ENCODE assay signal across 9 cellular contexts in the genomic region with DNA sequence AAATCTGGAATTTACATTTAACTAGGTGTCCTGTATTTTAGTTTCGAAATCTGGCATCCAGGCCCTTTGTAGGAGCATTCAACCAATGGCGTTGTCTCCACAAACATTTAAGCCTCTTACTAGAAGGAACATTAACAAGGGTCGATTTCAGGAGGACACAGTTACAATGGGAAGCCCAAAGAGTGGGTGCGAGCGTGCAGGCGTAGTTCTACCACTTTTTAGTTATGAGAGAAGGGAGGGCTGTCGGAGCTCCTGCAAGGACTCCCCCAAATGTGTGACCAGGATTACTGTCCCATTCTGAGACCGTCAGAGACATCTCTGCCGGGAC. TPM values are rescaled to one million over a fixed set of nuclear protein-coding genes. Genes with fewer than 3 reads are reported as not detected.
DNase-seq lines count a peak whose midpoint lies in the region; ATAC-seq, FAIRE-seq and TF ChIP-seq lines count a peak whose summit lies in the region.
"Had no signal": no experiment of that assay in that cellular context is flagged by ENCODE, and none has a peak within 500 bp of the region (broad histone marks: within the 10 kb centered on the region; RNA-seq: fewer than 3 reads in every experiment).

No MANE protein-coding gene starts in this region.

- peak; percentile 13 for ATAC-seq in HG02943 (IDR thresholded peaks at IDR 0.05; ENCODE audit: low read depth, unreplicated experiment)

- no peak for FAIRE-seq in kidney (lab: Jason Lieb, UNC)

- no peaks in the 10 kb centered on the region for H3K27me3 ChIP-seq in adrenal gland

- DNase-seq in adrenal gland (no peak), kidney (no peak), retina (no peak), NCI-H345 treated with DMSO at 0.1 percent for 48 hours (lab: John Stamatoyannopoulos, UW; ENCODE audit: unreplicated experiment) (no peak), HEK293T (ENCODE audit: extremely low spot score) (no peak)

- no peaks in the 10 kb centered on the region for H3K9me3 ChIP-seq in adrenal gland (replicated peaks in 1 of 3)
- no peaks in the 10 kb centered on the region for H3K9me3 ChIP-seq in kidney (ENCODE audit: control insufficient read depth in 1 of 2, low read length in 2 of 2)

- TF ChIP-seq CTCF in adrenal gland (IDR thresholded peaks at IDR 0.05): no peak
- no peak for TF ChIP-seq CTCF in kidney (IDR thresholded peaks at IDR 0.05; ENCODE audit: borderline replicate concordance, extremely low read depth, insufficient read depth)

- POLR2A ChIA-PET in HEK293T (lab: Yijun Ruan, JAX): interaction anchor here (0.5 to 3.4 kb wide), 4 partner anchors 9 to 29 kb away, joined by 3 to 45 read pairs (median 6); partner anchors contain the start of gene DAD1

- peak overlapping the region; percentile 33 to 96 for H3K9ac ChIP-seq in kidney (ENCODE audit: low read length in 2 of 2)

- CTCF ChIA-PET in HEK293T (lab: Yijun Ruan, JAX): interaction anchor here (2.3 kb wide), 1 partner anchor 9 kb away, joined by 12 read pairs; the partner anchor contains the start of gene DAD1

- peaks cover 13 to 33% of the 10 kb centered on the region in 2 donors for H3K4me1 ChIP-seq in adrenal gland (replicated peaks in 1 of 2)
- H3K4me1 ChIP-seq in kidney (ENCODE audit: control insufficient read depth in 1 of 2, insufficient read depth in 1 of 2, low read depth in 1 of 2, low read length in 2 of 2): peaks cover 8 to 9% of the 10 kb centered on the region in 2 donors

- H3K4me3 ChIP-seq in GM08714 (ENCODE audit: low read length): peak overlapping the region; percentile 78; the same call in 1 of the 2 replicates
- H3K4me3 ChIP-seq in adrenal gland: peak overlapping the region; percentile 56 to 86 (median 76)
- H3K4me3 ChIP-seq in kidney (ENCODE audit: low read length in 2 of 2): peak overlapping the region; percentile 91 to 98

- WGBS in adrenal gland, 4 donors: 9 to 12% (median 9%) methylated on average over 7 to 9 of the region's 9 CpGs

- peak overlapping the region in 4 of 5 donors; percentile 70 to 93 (median 82) for H3K27ac ChIP-seq in adrenal gland
- H3K27ac ChIP-seq in kidney (ENCODE audit: low read depth in 2 of 2, low read length in 2 of 2): peak overlapping the region; percentile 88 to 96
- peak overlapping the region; percentile 69 for H3K27ac ChIP-seq in temporal lobe (ENCODE audit: low read depth, low read length)

- H3K36me3 ChIP-seq in adrenal gland (replicated peaks in 1 of 2) (peaks cover 0 to 12% of the 10 kb centered on the region in 2 donors), kidney (ENCODE audit: control insufficient read depth in 1 of 2, insufficient read depth in 2 of 2, low read length in 2 of 2) (peaks cover 11 to 15% of the 10 kb centered on the region in 2 donors)

- no peak for TF ChIP-seq POLR2A in adrenal gland (IDR thresholded peaks at IDR 0.05)

- intact Hi-C loops in adrenal gland (cut with DNase I) (no loop called here), kidney (cut with DNase I) (no loop called here)

TF ChIP-seq in HEK293T, 16 proteins besides CTCF, POLR2A, EP300 and RAD21:
- TF ChIP-seq FOXK2 (IDR thresholded peaks at IDR 0.05) (no peak), L3MBTL2 (conservative IDR thresholded peaks at IDR 0.05) (no peak), ARNT (IDR thresholded peaks at IDR 0.05) (no peak), TARDBP (IDR thresholded peaks at IDR 0.05) (no peak), CTBP1 (IDR thresholded peaks at IDR 0.05; ENCODE audit: borderline replicate concordance) (no peak)

RNA-seq across cellular contexts. Expression of gene ABHD4, which starts 0.4 kb away (rescaled TPM):
- total RNA-seq in adrenal gland: 10 to 100 TPM; 21.4 to 93.4 (median 48.8) TPM
- 10 to 100 TPM; 23.3 to 44.5 (median 41.8) TPM for polyA plus RNA-seq in adrenal gland
- 34.1 TPM for total RNA-seq in kidney
- 45.2 TPM for polyA plus RNA-seq in kidney (ENCODE audit: insufficient read depth, low read depth, low replicate concordance)
- 3.4 TPM for total RNA-seq in temporal lobe

RNA-seq across cellular contexts. Expression of gene DAD1, which starts 8.7 kb away (rescaled TPM):
- total RNA-seq in adrenal gland (100 to 1,000 TPM; 203 to 382 (median 291) TPM), kidney (205 TPM), temporal lobe (68.8 TPM)
- polyA plus RNA-seq in adrenal gland (100 to 1,000 TPM in 2 of 3 donors, 10 to 100 TPM in 1; 91.8 to 537 (median 190) TPM), kidney (ENCODE audit: insufficient read depth, low read depth, low replicate concordance) (523 TPM)

RNA-seq across cellular contexts. Expression of gene OR6J1, which starts 46.4 kb away (rescaled TPM):
- total RNA-seq in adrenal gland (not detected), kidney (not detected), temporal lobe (not detected)
- polyA plus RNA-seq in adrenal gland (not detected), kidney (ENCODE audit: insufficient read depth, low read depth, low replicate concordance) (not detected)
- total RNA-seq: M059J had no signal
